ENCODE assay signal across 9 cellular contexts in genomic region chr14:21102472-21103164, GRCh38. TPM values are rescaled to one million over a fixed set of nuclear protein-coding genes. Genes with fewer than 3 reads are reported as not detected.
DNase-seq lines count a peak whose midpoint lies in the region; ATAC-seq, FAIRE-seq and TF ChIP-seq lines count a peak whose summit lies in the region.
"Had no signal": no experiment of that assay in that cellular context is flagged by ENCODE, and none has a peak within 500 bp of the region (broad histone marks: within the 10 kb centered on the region; RNA-seq: fewer than 3 reads in every experiment).

No MANE protein-coding gene starts in this region.

- no peaks in the 10 kb centered on the region for H3K27me3 Mint-ChIP-seq in activated naive CD4-positive, alpha-beta T cell treated with anti-CD3 and anti-CD28 coated beads, Interleukin-2, amount 50 U/mL, for 24 hours
- H3K27me3 Mint-ChIP-seq in activated CD4-positive, alpha-beta memory T cell treated with anti-CD3 and anti-CD28 coated beads, Interleukin-2, amount 10 ng/mL, durations not matched to agents 7 days and 5 days, result peaks cover 14% of the 10 kb centered on the region

- peak overlapping the region; percentile 60 for H3K4me3 Mint-ChIP-seq in activated naive CD4-positive, alpha-beta T cell treated with anti-CD3 and anti-CD28 coated beads, Interleukin-2, amount 50 U/mL, for 24 hours
- H3K4me3 Mint-ChIP-seq in activated CD4-positive, alpha-beta memory T cell treated with anti-CD3 and anti-CD28 coated beads, Interleukin-2, amount 10 ng/mL, durations not matched to agents 7 days and 5 days, result peak overlapping the region; percentile 88

- H3K36me3 Mint-ChIP-seq in activated naive CD4-positive, alpha-beta T cell treated with anti-CD3 and anti-CD28 coated beads, Interleukin-2, amount 50 U/mL, for 24 hours, result no peaks in the 10 kb centered on the region
- no peaks in the 10 kb centered on the region for H3K36me3 Mint-ChIP-seq in activated CD4-positive, alpha-beta memory T cell treated with anti-CD3 and anti-CD28 coated beads, Interleukin-2, amount 10 ng/mL, durations not matched to agents 7 days and 5 days (ENCODE audit: low read depth)
- H3K36me3 Mint-ChIP-seq: naive B cell had no signal

- peak overlapping the region; percentile 95 for H3K9ac ChIP-seq in keratinocyte (ENCODE audit: control insufficient read depth, extremely low read depth, insufficient read depth, low read length)

- 44 to 53% methylated on average over 3 of the region's 3 CpGs for WGBS in tibial nerve, 2 donors

- peak overlapping the region; percentile 99 for H3K4me2 ChIP-seq in keratinocyte (ENCODE audit: control insufficient read depth, extremely low read depth, insufficient read depth, low read depth, low read length)

- no peaks in the 10 kb centered on the region for H3K27me3 ChIP-seq in keratinocyte (ENCODE audit: control insufficient read depth, extremely low read depth, insufficient read depth, low read length)
- no peaks in the 10 kb centered on the region for H3K27me3 ChIP-seq in tibial nerve

- no peaks in the 10 kb centered on the region for H4K20me1 ChIP-seq in keratinocyte (ENCODE audit: control insufficient read depth, extremely low read depth, insufficient read depth, low read length)

- H3K4me1 ChIP-seq in keratinocyte (ENCODE audit: control insufficient read depth, extremely low read depth, insufficient read depth, low read length), result peaks cover 72% of the 10 kb centered on the region
- H3K4me1 ChIP-seq in tibial nerve, result peaks cover 0 to 63% (median 45%) of the 10 kb centered on the region in 4 donors

- H3K36me3 ChIP-seq in keratinocyte (ENCODE audit: control insufficient read depth in 2 of 2, extremely low read depth in 1 of 2, insufficient read depth in 2 of 2, low read length in 2 of 2), result no peaks in the 10 kb centered on the region
- H3K36me3 ChIP-seq in tibial nerve, result no peaks in the 10 kb centered on the region

- H3K4me1 Mint-ChIP-seq in activated naive CD4-positive, alpha-beta T cell treated with anti-CD3 and anti-CD28 coated beads, Interleukin-2, amount 50 U/mL, for 24 hours, result peaks cover 29% of the 10 kb centered on the region
- H3K4me1 Mint-ChIP-seq in activated CD4-positive, alpha-beta memory T cell treated with anti-CD3 and anti-CD28 coated beads, Interleukin-2, amount 10 ng/mL, durations not matched to agents 7 days and 5 days, result peaks cover 53% of the 10 kb centered on the region

- H3K27ac Mint-ChIP-seq in activated naive CD4-positive, alpha-beta T cell treated with anti-CD3 and anti-CD28 coated beads, Interleukin-2, amount 50 U/mL, for 24 hours, result no peak overlapping the region
- H3K27ac Mint-ChIP-seq in activated CD4-positive, alpha-beta memory T cell treated with anti-CD3 and anti-CD28 coated beads, Interleukin-2, amount 10 ng/mL, durations not matched to agents 7 days and 5 days, result peak overlapping the region; percentile 78

- H3K4me3 ChIP-seq in keratinocyte (ENCODE audit: control insufficient read depth in 2 of 3, extremely low read depth in 1 of 3, insufficient read depth in 2 of 3, low read depth in 1 of 3, low read length in 3 of 3), result peak overlapping the region; percentile 54 to 90 (median 83)
- H3K4me3 ChIP-seq in tibial nerve, result peak overlapping the region in 2 of 4 donors; percentile 64 to 84

- H2AFZ ChIP-seq in keratinocyte (ENCODE audit: control insufficient read depth, low read length), result peak overlapping the region; percentile 81

- TF ChIP-seq POLR2A in tibial nerve (IDR thresholded peaks at IDR 0.05), result no peak

- peaks cover 22% of the 10 kb centered on the region for H3K79me2 ChIP-seq in keratinocyte (ENCODE audit: control insufficient read depth, insufficient read depth, low read length)

- TF ChIP-seq EP300 in tibial nerve (IDR thresholded peaks at IDR 0.05), result no peak

- ATAC-seq in HG02571 (IDR thresholded peaks at IDR 0.05; ENCODE audit: unreplicated experiment), result no peak

- TF ChIP-seq CTCF in keratinocyte (optimal IDR thresholded peaks at IDR 0.05 in 1 of 3, IDR thresholded peaks at IDR 0.05 in 1 of 3, conservative IDR thresholded peaks at IDR 0.05 in 1 of 3; ENCODE audit: extremely low read depth in 1 of 3, insufficient read depth in 2 of 3, low read length in 3 of 3) (peak in 1 of 3 experiments; percentile 21), tibial nerve (IDR thresholded peaks at IDR 0.05) (no peak)

- no peak for DNase-seq in activated naive CD4-positive, alpha-beta T cell (lab: John Stamatoyannopoulos, UW)
- no peak for DNase-seq in activated CD4-positive, alpha-beta memory T cell treated with anti-CD3 and anti-CD28 coated beads, Interleukin-2, amount 10 ng/mL, durations not matched to agents 7 days and 5 days
- DNase-seq in keratinocyte (ENCODE audit: low read depth, low spot score) (no peak), tibial nerve (ENCODE audit: low spot score in 2 of 2) (no peak), AG20443 (ENCODE audit: low spot score) (no peak), NK-92 (lab: John Stamatoyannopoulos, UW; ENCODE audit: unreplicated experiment) (no peak)

- CTCF ChIA-PET in activated CD4-positive, alpha-beta memory T cell treated with anti-CD3 and anti-CD28 coated beads, Interleukin-2, amount 10 ng/mL, durations not matched to agents 7 days and 5 days (lab: Charles Lee), result interaction anchor here (0.8 to 10.3 kb wide), 12 partner anchors 9 to 162 kb away, joined by 3 to 159 read pairs (median 16); partner anchors contain the start of gene ARHGEF40

- H3K27ac ChIP-seq in keratinocyte (ENCODE audit: control insufficient read depth, insufficient read depth, low read length) (peak overlapping the region; percentile 95), tibial nerve (peak overlapping the region; percentile 92 to 100 (median 98))

- dilution Hi-C loops in keratinocyte (cut with MboI; ENCODE audit: extremely low pct_ligation_motif_present, low sequenced_read_pairs), result no loop called here

- FAIRE-seq in keratinocyte (lab: Jason Lieb, UNC), result no peak

- POLR2A ChIA-PET in activated CD4-positive, alpha-beta memory T cell treated with anti-CD3 and anti-CD28 coated beads, Interleukin-2, amount 10 ng/mL, durations not matched to agents 7 days and 5 days (lab: Charles Lee), result interaction anchor here (1.0 to 4.4 kb wide), 14 partner anchors 7 to 421 kb away, joined by 3 to 31 read pairs (median 6); partner anchors contain the start of genes ARHGEF40 and METTL3

- H3K9me3 Mint-ChIP-seq in activated naive CD4-positive, alpha-beta T cell treated with anti-CD3 and anti-CD28 coated beads, Interleukin-2, amount 50 U/mL, for 24 hours, result no peaks in the 10 kb centered on the region
- H3K9me3 Mint-ChIP-seq in activated CD4-positive, alpha-beta memory T cell treated with anti-CD3 and anti-CD28 coated beads, Interleukin-2, amount 10 ng/mL, durations not matched to agents 7 days and 5 days, result no peaks in the 10 kb centered on the region
- H3K9me3 Mint-ChIP-seq: naive B cell had no signal

- no peaks in the 10 kb centered on the region for H3K9me3 ChIP-seq in keratinocyte (ENCODE audit: control insufficient read depth, low read depth, low read length)
- H3K9me3 ChIP-seq in tibial nerve, result no peaks in the 10 kb centered on the region

- no peaks in the 10 kb centered on the region for H3K9me1 ChIP-seq in keratinocyte (ENCODE audit: control insufficient read depth, extremely low read depth, insufficient read depth, low read length)

RNA-seq across cellular contexts. Expression of gene TMEM253, which starts 1.8 kb away (rescaled TPM):
- not detected for total RNA-seq in activated CD4-positive, alpha-beta memory T cell treated with anti-CD3 and anti-CD28 coated beads, Interleukin-2, amount 10 ng/mL, durations not matched to agents 7 days and 5 days
- polyA plus RNA-seq in keratinocyte, result 1.1 to 1.4 TPM (median 1.3 TPM) in 3 replicates
- 1.2 TPM for polyA plus RNA-seq in keratinocyte (2011; ENCODE audit: low read depth)
- 0.74 and 1.1 TPM in 2 replicates for polyA plus RNA-seq in keratinocyte (2011; cell fraction: cytosol; rRNA removed)
- polyA plus RNA-seq in keratinocyte (2011; cell fraction: nucleus; rRNA removed), result 1.7 and 1.8 TPM in 2 replicates
- polyA plus RNA-seq in keratinocyte (2012; ENCODE audit: low replicate concordance), result 1.4 and 2.1 TPM in 2 replicates
- polyA minus RNA-seq in keratinocyte, result 0.63 to 1.9 TPM (median 1.2 TPM) in 3 replicates
- not detected for polyA minus RNA-seq in keratinocyte (2011; cell fraction: cytosol; rRNA and poly(A)+ RNA removed)
- polyA minus RNA-seq in keratinocyte (2011; cell fraction: nucleus; rRNA and poly(A)+ RNA removed), result 0.53 TPM in 1 of 2 replicates, not detected in the other
- under 1 TPM in 2 of 4 donors, not detected in 2; 0.44 to 0.63 TPM for total RNA-seq in tibial nerve

RNA-seq across cellular contexts. Expression of gene ZNF219, which starts 4.2 kb away (rescaled TPM):
- 1 to 10 TPM; 5.3 to 5.8 TPM for total RNA-seq in activated CD4-positive, alpha-beta memory T cell treated with anti-CD3 and anti-CD28 coated beads, Interleukin-2, amount 10 ng/mL, durations not matched to agents 7 days and 5 days
- 23.1 to 35.3 TPM (median 24.8 TPM) in 3 replicates for polyA plus RNA-seq in keratinocyte
- 3.3 TPM for polyA plus RNA-seq in keratinocyte (2011; ENCODE audit: low read depth)
- 13.6 and 54.2 TPM in 2 replicates for polyA plus RNA-seq in keratinocyte (2011; cell fraction: cytosol; rRNA removed)
- polyA plus RNA-seq in keratinocyte (2011; cell fraction: nucleus; rRNA removed), result 92.2 and 119 TPM in 2 replicates
- 23.8 and 28.7 TPM in 2 replicates for polyA plus RNA-seq in keratinocyte (2012; ENCODE audit: low replicate concordance)
- polyA minus RNA-seq in keratinocyte, result 16.3 to 21.7 TPM (median 21.3 TPM) in 3 replicates
- polyA minus RNA-seq in keratinocyte (2011; cell fraction: cytosol; rRNA and poly(A)+ RNA removed), result 57.2 TPM
- 23.7 and 26.5 TPM in 2 replicates for polyA minus RNA-seq in keratinocyte (2011; cell fraction: nucleus; rRNA and poly(A)+ RNA removed)
- 10 to 100 TPM; 28.6 to 90.3 (median 34.9) TPM for total RNA-seq in tibial nerve

RNA-seq across cellular contexts. Expression of gene ARHGEF40, which starts 32.5 kb away (rescaled TPM):
- total RNA-seq in activated CD4-positive, alpha-beta memory T cell treated with anti-CD3 and anti-CD28 coated beads, Interleukin-2, amount 10 ng/mL, durations not matched to agents 7 days and 5 days, result under 1 TPM; 0.18 to 0.28 TPM
- 8.7 to 14.4 TPM (median 11.9 TPM) in 3 replicates for polyA plus RNA-seq in keratinocyte
- polyA plus RNA-seq in keratinocyte (2011; ENCODE audit: low read depth), result 7.7 TPM
- 10.9 and 11.1 TPM in 2 replicates for polyA plus RNA-seq in keratinocyte (2011; cell fraction: cytosol; rRNA removed)
- polyA plus RNA-seq in keratinocyte (2011; cell fraction: nucleus; rRNA removed), result 34.3 and 52.7 TPM in 2 replicates
- 7.0 and 8.0 TPM in 2 replicates for polyA plus RNA-seq in keratinocyte (2012; ENCODE audit: low replicate concordance)
- 10.5 to 39.4 TPM (median 26.2 TPM) in 3 replicates for polyA minus RNA-seq in keratinocyte
- polyA minus RNA-seq in keratinocyte (2011; cell fraction: cytosol; rRNA and poly(A)+ RNA removed), result 9.4 TPM
- 14.1 and 16.1 TPM in 2 replicates for polyA minus RNA-seq in keratinocyte (2011; cell fraction: nucleus; rRNA and poly(A)+ RNA removed)
- total RNA-seq in tibial nerve, result 100 to 1,000 TPM in 1 of 4 donors, 10 to 100 TPM in 3; 72.5 to 128 (median 80.9) TPM

RNA-seq across cellular contexts. Expression of gene RNASE8, which starts 45.0 kb away (rescaled TPM):
- not detected for total RNA-seq in activated CD4-positive, alpha-beta memory T cell treated with anti-CD3 and anti-CD28 coated beads, Interleukin-2, amount 10 ng/mL, durations not matched to agents 7 days and 5 days
- not detected in 3 replicates for polyA plus RNA-seq in keratinocyte
- polyA plus RNA-seq in keratinocyte (2011; ENCODE audit: low read depth), result 0.45 TPM
- not detected in 2 replicates for polyA plus RNA-seq in keratinocyte (2011; cell fraction: cytosol; rRNA removed)
- polyA plus RNA-seq in keratinocyte (2011; cell fraction: nucleus; rRNA removed), result not detected in 2 replicates
- 0.63 TPM in 1 of 2 replicates, not detected in the other for polyA plus RNA-seq in keratinocyte (2012; ENCODE audit: low replicate concordance)
- polyA minus RNA-seq in keratinocyte, result not detected in 3 replicates
- not detected for polyA minus RNA-seq in keratinocyte (2011; cell fraction: cytosol; rRNA and poly(A)+ RNA removed)
- polyA minus RNA-seq in keratinocyte (2011; cell fraction: nucleus; rRNA and poly(A)+ RNA removed), result not detected in 2 replicates
- total RNA-seq in tibial nerve, result not detected

RNA-seq across cellular contexts. Expression of gene OR5AU1, which starts 53.2 kb away (rescaled TPM):
- total RNA-seq in activated CD4-positive, alpha-beta memory T cell treated with anti-CD3 and anti-CD28 coated beads, Interleukin-2, amount 10 ng/mL, durations not matched to agents 7 days and 5 days, result not detected
- not detected in 3 replicates for polyA plus RNA-seq in keratinocyte
- not detected for polyA plus RNA-seq in keratinocyte (2011; ENCODE audit: low read depth)
- polyA plus RNA-seq in keratinocyte (2011; cell fraction: cytosol; rRNA removed), result not detected in 2 replicates
- polyA plus RNA-seq in keratinocyte (2011; cell fraction: nucleus; rRNA removed), result not detected in 2 replicates
- not detected in 2 replicates for polyA plus RNA-seq in keratinocyte (2012; ENCODE audit: low replicate concordance)
- not detected in 3 replicates for polyA minus RNA-seq in keratinocyte
- not detected for polyA minus RNA-seq in keratinocyte (2011; cell fraction: cytosol; rRNA and poly(A)+ RNA removed)
- polyA minus RNA-seq in keratinocyte (2011; cell fraction: nucleus; rRNA and poly(A)+ RNA removed), result not detected in 2 replicates
- under 1 TPM in 1 of 4 donors, not detected in 3; 0.39 TPM for total RNA-seq in tibial nerve

Comparison
In these comparisons a context has a peak if more than half of its experiments do, and no peak if none do; other contexts are left out.
1. RNA of gene ZNF219, which starts 4.2 kb away (total RNA-seq): 28.6 to 90.3 TPM in tibial nerve; 5.3 to 5.8 TPM in activated CD4-positive, alpha-beta memory T cell treated with anti-CD3 and anti-CD28 coated beads, Interleukin-2, amount 10 ng/mL, durations not matched to agents 7 days and 5 days; every median in the first group is over 4 times any median in the second.
2. RNA of gene ARHGEF40, which starts 32.5 kb away (total RNA-seq): 72.5 to 128 TPM in tibial nerve; 0.18 to 0.28 TPM in activated CD4-positive, alpha-beta memory T cell treated with anti-CD3 and anti-CD28 coated beads, Interleukin-2, amount 10 ng/mL, durations not matched to agents 7 days and 5 days; every median in the first group is over 10 times any median in the second.